In genomic region chr5:52786937-52787599, GRCh38 we compare ENCODE assay signal across 7 cellular contexts. TPM values are rescaled to one million over a fixed set of nuclear protein-coding genes. Genes with fewer than 3 reads are reported as not detected.
DNase-seq lines count a peak whose midpoint lies in the region; ATAC-seq and TF ChIP-seq lines count a peak whose summit lies in the region.

No MANE protein-coding gene starts in this region.

- no peak for TF ChIP-seq POLR2A in esophagus muscularis mucosa (IDR thresholded peaks at IDR 0.05; ENCODE audit: low read depth)

- POLR2A ChIA-PET in activated B cell treated with CpG ODN at 0.5 μM for 24 hours (lab: Charles Lee): interaction anchor here (0.6 to 4.0 kb wide), 3 partner anchors 13 to 20 kb away, joined by 3 to 51 read pairs (median 5); no protein-coding TSS in a partner anchor

- H3K27ac ChIP-seq in esophagus muscularis mucosa (replicated peaks in 1 of 4): peak overlapping the region; percentile 92 to 96 (median 94)
- peak overlapping the region; percentile 50 for H3K27ac ChIP-seq in neutrophil

- H3K4me1 Mint-ChIP-seq in activated B cell treated with CpG ODN at 0.5 μM for 24 hours: peaks cover 15% of the 10 kb centered on the region

- peak; percentile 34 for ATAC-seq in GM18498 (IDR thresholded peaks at IDR 0.05; ENCODE audit: unreplicated experiment)
- peak; percentile 31 for ATAC-seq in HG03196 (IDR thresholded peaks at IDR 0.05; ENCODE audit: unreplicated experiment)
- peak; percentile 15 for ATAC-seq in activated B cell treated with CpG ODN at 0.5 μM for 24 hours (ENCODE audit: low read depth)
- no peak for ATAC-seq in HG03565 (IDR thresholded peaks at IDR 0.05; ENCODE audit: unreplicated experiment)

- peaks cover 28% of the 10 kb centered on the region for H3K27me3 Mint-ChIP-seq in activated B cell treated with CpG ODN at 0.5 μM for 24 hours

- intact Hi-C loops in activated B cell treated with CpG ODN at 0.5 μM for 24 hours (cut with micrococcal nuclease): loop anchor here (1.0 to 10.0 kb wide), 4 partner anchors 13 to 1822 kb away; no protein-coding TSS in a partner anchor
- intact Hi-C loops in esophagus muscularis mucosa (cut with DNase I): no loop called here

- TF ChIP-seq EP300 in esophagus muscularis mucosa (IDR thresholded peaks at IDR 0.05): no peak

- no peak for TF ChIP-seq CTCF in activated B cell treated with CpG ODN at 0.5 μM for 24 hours (IDR thresholded peaks at IDR 0.05)
- peak; percentile 48 to 69 (median 49) for TF ChIP-seq CTCF in esophagus muscularis mucosa (IDR thresholded peaks at IDR 0.05)
- TF ChIP-seq CTCF in neutrophil (IDR thresholded peaks at IDR 0.05): peak; percentile 26

- H3K9me3 ChIP-seq in esophagus muscularis mucosa (no peaks in the 10 kb centered on the region), neutrophil (no peaks in the 10 kb centered on the region)

- H3K36me3 ChIP-seq in esophagus muscularis mucosa (no peaks in the 10 kb centered on the region), neutrophil (no peaks in the 10 kb centered on the region)

- H3K36me3 Mint-ChIP-seq in activated B cell treated with CpG ODN at 0.5 μM for 24 hours (ENCODE audit: low read depth): no peaks in the 10 kb centered on the region

- peak overlapping the region; percentile 91 for H3K4me3 Mint-ChIP-seq in activated B cell treated with CpG ODN at 0.5 μM for 24 hours

- WGBS in esophagus muscularis mucosa: 3% methylated on average over 11 of the region's 11 CpGs

- DNase-seq in activated B cell treated with CpG ODN at 0.5 μM for 24 hours (no peak), esophagus muscularis mucosa (ENCODE audit: extremely low spot score) (no peak), anterior cingulate cortex (lab: John Stamatoyannopoulos, UW) (no peak)

- H3K9me3 Mint-ChIP-seq in activated B cell treated with CpG ODN at 0.5 μM for 24 hours: no peaks in the 10 kb centered on the region

- peak overlapping the region; percentile 59 for H3K27ac Mint-ChIP-seq in activated B cell treated with CpG ODN at 0.5 μM for 24 hours

- H3K4me3 ChIP-seq in esophagus muscularis mucosa (peak overlapping the region; percentile 69 to 85 (median 74)), neutrophil (ENCODE audit: low read depth in 1 of 2, low read length in 1 of 2) (peak overlapping the region; percentile 83 to 86)

- CTCF ChIA-PET in activated B cell treated with CpG ODN at 0.5 μM for 24 hours (lab: Charles Lee): interaction anchor here (0.8 to 1.5 kb wide), 6 partner anchors 9 to 130 kb away, joined by 3 to 9 read pairs (median 3); no protein-coding TSS in a partner anchor

- H3K4me1 ChIP-seq in esophagus muscularis mucosa (peaks cover 9 to 28% (median 25%) of the 10 kb centered on the region in 4 donors), neutrophil (ENCODE audit: control insufficient read depth in 1 of 2, insufficient read depth in 1 of 2, low read depth in 1 of 2, low read length in 1 of 2) (peaks cover 25 to 28% of the 10 kb centered on the region in 2 experiments)

- H3K27me3 ChIP-seq in esophagus muscularis mucosa (no peaks in the 10 kb centered on the region), neutrophil (peaks cover 19% of the 10 kb centered on the region)

RNA-seq across cellular contexts. Expression of gene ITGA1, which starts 0.6 kb away (rescaled TPM):
- total RNA-seq in activated B cell treated with CpG ODN at 0.5 μM for 24 hours (28.4 and 34.0 TPM in 2 replicates), esophagus muscularis mucosa (100 to 1,000 TPM; 228 to 302 (median 235) TPM)

RNA-seq across cellular contexts. Expression of gene PELO, which starts 0.6 kb away (rescaled TPM):
- total RNA-seq in activated B cell treated with CpG ODN at 0.5 μM for 24 hours: 20.0 and 23.0 TPM in 2 replicates
- 10 to 100 TPM; 43.1 to 77.7 (median 69.7) TPM for total RNA-seq in esophagus muscularis mucosa
